In the genomic region with DNA sequence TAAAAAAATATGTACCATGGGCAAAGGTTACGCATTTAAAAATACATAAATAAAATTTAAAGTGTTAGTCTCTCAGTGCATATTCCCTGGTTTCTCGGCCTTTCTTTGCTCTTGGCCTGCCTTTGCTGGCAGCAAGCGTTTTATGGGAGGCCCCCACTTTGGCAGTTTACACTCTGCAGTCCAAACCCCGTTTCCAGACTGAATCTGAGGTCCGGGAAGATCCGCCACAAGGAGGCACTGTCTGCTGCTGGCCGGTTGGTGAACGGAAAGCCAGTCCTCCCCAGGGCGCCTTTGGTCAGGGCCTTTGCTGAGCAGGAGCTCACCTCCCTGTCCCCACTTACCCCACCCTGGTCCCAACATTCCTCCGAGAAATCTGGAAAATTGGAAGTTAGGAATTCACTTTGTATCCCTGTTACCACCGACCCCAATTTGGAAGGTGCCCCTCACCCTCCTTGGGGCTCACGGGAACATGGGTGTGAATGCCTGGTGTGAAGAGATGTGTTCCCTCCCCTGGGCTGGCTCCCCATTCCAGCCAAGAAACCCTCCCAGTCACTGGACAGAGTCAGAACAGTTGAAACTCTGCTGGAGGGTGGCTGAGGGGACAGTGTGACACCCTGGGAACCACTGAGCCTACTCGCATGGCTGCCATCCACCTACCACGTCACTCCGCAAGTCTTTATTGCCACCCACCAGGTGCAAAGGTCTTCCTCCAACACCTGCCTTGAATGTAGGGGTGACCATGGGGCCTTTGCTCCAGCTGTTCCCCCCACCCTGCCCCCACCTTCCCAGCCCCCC, we compare ENCODE assay signal across 7 cellular contexts. TPM values are rescaled to one million over a fixed set of nuclear protein-coding genes. Genes with fewer than 3 reads are reported as not detected.
A peak's percentile ranks its signal among the peaks of the same experiment; 100 is the strongest.
DNase-seq lines count a peak whose midpoint lies in the region; ATAC-seq and TF ChIP-seq lines count a peak whose summit lies in the region.

No MANE protein-coding gene starts in this region.

- H3K27ac Mint-ChIP-seq in activated T-cell treated with anti-CD3 and anti-CD28 coated beads, Interleukin-2, amount 50 U/mL, for 72 hours: no peak overlapping the region

- no peaks in the 10 kb centered on the region for H3K4me1 Mint-ChIP-seq in activated T-cell treated with anti-CD3 and anti-CD28 coated beads, Interleukin-2, amount 50 U/mL, for 72 hours (ENCODE audit: low read depth)

- H3K4me3 Mint-ChIP-seq in activated T-cell treated with anti-CD3 and anti-CD28 coated beads, Interleukin-2, amount 50 U/mL, for 72 hours: no peak overlapping the region

- peak; percentile 53 to 62 for ATAC-seq in activated T-cell treated with anti-CD3 and anti-CD28 coated beads, Interleukin-2, amount 50 U/mL, for 72 hours (replicated peaks in 1 of 2)
- peak; percentile 21 for ATAC-seq in omental fat pad (ENCODE audit: low FRiP score)

- H3K36me3 Mint-ChIP-seq in activated T-cell treated with anti-CD3 and anti-CD28 coated beads, Interleukin-2, amount 50 U/mL, for 72 hours (ENCODE audit: insufficient read depth in 2 of 2): no peaks in the 10 kb centered on the region

- H3K27me3 Mint-ChIP-seq in activated T-cell treated with anti-CD3 and anti-CD28 coated beads, Interleukin-2, amount 50 U/mL, for 72 hours (ENCODE audit: low read depth): no peaks in the 10 kb centered on the region

- peak; percentile 89 for TF ChIP-seq CTCF in GM12874 (IDR thresholded peaks at IDR 0.05; ENCODE audit: insufficient read depth, low read depth, low read length)
- peak in 1 of 3 donors; percentile 38 for TF ChIP-seq CTCF in omental fat pad (IDR thresholded peaks at IDR 0.05)

- no peaks in the 10 kb centered on the region for H3K9me3 Mint-ChIP-seq in activated T-cell treated with anti-CD3 and anti-CD28 coated beads, Interleukin-2, amount 50 U/mL, for 72 hours

- DNase-seq in NCI-H460 (ENCODE audit: extremely low read depth, low read depth) (peak; percentile 26), fibroblast of the conjunctiva (ENCODE audit: low read depth) (peak; percentile 16), omental fat pad (ENCODE audit: low spot score) (no peak), NCI-H345 treated with DMSO at 0.1 percent for 48 hours (lab: John Stamatoyannopoulos, UW; ENCODE audit: unreplicated experiment) (no peak), cerebellar nuclear complex (lab: John Stamatoyannopoulos, UW) (no peak)
- DNase-seq in activated T-cell treated with anti-CD3 and anti-CD28 coated beads, Interleukin-2, amount 50 U/mL, for 72 hours: peak; percentile 60 to 63

RNA-seq across cellular contexts. Expression of a gene that starts 9.4 kb away (rescaled TPM):
- total RNA-seq in NCI-H460 (2014; rRNA removed; shearing (Covaris generic)): 72.2 and 90.0 TPM in 2 replicates
- polyA plus RNA-seq in NCI-H460 (2014; cell fraction: nucleus; rRNA removed): 88.6 and 110 TPM in 2 replicates
- 100 to 1,000 TPM; 332 to 337 TPM for total RNA-seq in activated T-cell treated with anti-CD3 and anti-CD28 coated beads, Interleukin-2, amount 50 U/mL, for 72 hours
- total RNA-seq in omental fat pad: 100 to 1,000 TPM; 209 to 411 (median 320) TPM

RNA-seq across cellular contexts. Expression of a gene that starts 15.3 kb away (rescaled TPM):
- total RNA-seq in NCI-H460 (2014; rRNA removed; shearing (Covaris generic)): 7.3 and 12.1 TPM in 2 replicates
- polyA plus RNA-seq in NCI-H460 (2014; cell fraction: nucleus; rRNA removed): 57.6 and 67.9 TPM in 2 replicates
- 10 to 100 TPM; 74.7 to 84.5 TPM for total RNA-seq in activated T-cell treated with anti-CD3 and anti-CD28 coated beads, Interleukin-2, amount 50 U/mL, for 72 hours
- 10 to 100 TPM in 3 of 4 donors, 1 to 10 TPM in 1; 8.5 to 33.3 (median 17.7) TPM for total RNA-seq in omental fat pad

RNA-seq across cellular contexts. Expression of a gene that starts 22.6 kb away (rescaled TPM):
- 11.8 and 14.0 TPM in 2 replicates for total RNA-seq in NCI-H460 (2014; rRNA removed; shearing (Covaris generic))
- 18.5 and 21.4 TPM in 2 replicates for polyA plus RNA-seq in NCI-H460 (2014; cell fraction: nucleus; rRNA removed)
- 10 to 100 TPM; 33.8 to 36.3 TPM for total RNA-seq in activated T-cell treated with anti-CD3 and anti-CD28 coated beads, Interleukin-2, amount 50 U/mL, for 72 hours
- total RNA-seq in omental fat pad: 10 to 100 TPM in 3 of 4 donors, 1 to 10 TPM in 1; 7.3 to 20.2 (median 12.2) TPM

RNA-seq across cellular contexts. Expression of a gene that starts 27.9 kb away (rescaled TPM):
- total RNA-seq in NCI-H460 (2014; rRNA removed; shearing (Covaris generic)): 0.54 TPM in 1 of 2 replicates, not detected in the other
- 0.36 TPM in 1 of 2 replicates, not detected in the other for polyA plus RNA-seq in NCI-H460 (2014; cell fraction: nucleus; rRNA removed)
- total RNA-seq in activated T-cell treated with anti-CD3 and anti-CD28 coated beads, Interleukin-2, amount 50 U/mL, for 72 hours: 1 to 10 TPM; 4.0 to 4.5 TPM
- total RNA-seq in omental fat pad: 10 to 100 TPM in 2 of 4 donors, 1 to 10 TPM in 2; 2.1 to 25.9 (median 12.2) TPM

RNA-seq across cellular contexts. Expression of a gene that starts 43.8 kb away (rescaled TPM):
- total RNA-seq in NCI-H460 (2014; rRNA removed; shearing (Covaris generic)): not detected in 2 replicates
- polyA plus RNA-seq in NCI-H460 (2014; cell fraction: nucleus; rRNA removed): not detected in 2 replicates
- 10 to 100 TPM; 18.8 to 27.9 TPM for total RNA-seq in activated T-cell treated with anti-CD3 and anti-CD28 coated beads, Interleukin-2, amount 50 U/mL, for 72 hours
- total RNA-seq in omental fat pad: 10 to 100 TPM in 3 of 4 donors, 1 to 10 TPM in 1; 9.3 to 53.1 (median 14.0) TPM

Comparison
In these comparisons a context has a peak if more than half of its experiments do, and no peak if none do; other contexts are left out.
1. DNase-seq: peak in NCI-H460 (single experiment), activated T-cell treated with anti-CD3 and anti-CD28 coated beads, Interleukin-2, amount 50 U/mL, for 72 hours (2 of 2) and fibroblast of the conjunctiva (single experiment); none in omental fat pad (single experiment), NCI-H345 treated with DMSO at 0.1 percent for 48 hours (single experiment) and cerebellar nuclear complex (0 of 2).